8 cellular contexts compared by ENCODE assay signal in genomic region chr11:3642071-3642951, GRCh38. TPM values are rescaled to one million over a fixed set of nuclear protein-coding genes. Genes with fewer than 3 reads are reported as not detected.
DNase-seq lines count a peak whose midpoint lies in the region; ATAC-seq and FAIRE-seq lines count a peak whose summit lies in the region.

No MANE protein-coding gene starts in this region.

- H3K9me3 ChIP-seq in right cardiac atrium (ENCODE audit: control insufficient read depth, low read length), result no peaks in the 10 kb centered on the region

- intact Hi-C loops in right cardiac atrium (cut with DNase I), result no loop called here

- H3K36me3 ChIP-seq in rectal smooth muscle tissue (ENCODE audit: control insufficient read depth, insufficient read depth, low read length), result no peaks in the 10 kb centered on the region

- H3K4me3 ChIP-seq in Jurkat, Clone E6-1 (ENCODE audit: low read length), result peak overlapping the region; percentile 46
- H3K4me3 ChIP-seq in right cardiac atrium (ENCODE audit: low read length) (peak overlapping the region; percentile 41), rectal smooth muscle tissue (ENCODE audit: low read length) (peak overlapping the region; percentile 58)

- FAIRE-seq in urothelium cell line (lab: Jason Lieb, UNC), result no peak

- DNase-seq in DMS 273 (lab: John Stamatoyannopoulos, UW; ENCODE audit: unreplicated experiment), result peak; percentile 91
- DNase-seq in Jurkat, Clone E6-1 (ENCODE audit: low read depth, low spot score), result peak; percentile 54
- DNase-seq in T-helper 2 cell, result peak; percentile 24 to 69 (median 46)
- peak; percentile 32 for DNase-seq in amniotic stem cell (lab: John Stamatoyannopoulos, UW)
- DNase-seq in right cardiac atrium, result peak; percentile 89 to 96 (median 95)
- peak; percentile 59 for DNase-seq in urothelium cell line (ENCODE audit: low spot score)
- no peak for DNase-seq in mesenteric fat pad (ENCODE audit: low spot score)

- H3K27ac ChIP-seq in right cardiac atrium (ENCODE audit: low read length) (no peak overlapping the region), rectal smooth muscle tissue (ENCODE audit: low read depth, low read length) (no peak overlapping the region)

- H3K4me1 ChIP-seq in right cardiac atrium (ENCODE audit: control insufficient read depth, insufficient read depth, low read length) (no peaks in the 10 kb centered on the region), rectal smooth muscle tissue (ENCODE audit: control insufficient read depth, insufficient read depth, low read length) (no peaks in the 10 kb centered on the region)

- H3K27me3 ChIP-seq in right cardiac atrium (ENCODE audit: control insufficient read depth, insufficient read depth), result no peaks in the 10 kb centered on the region
- peaks cover 2% of the 10 kb centered on the region for H3K27me3 ChIP-seq in rectal smooth muscle tissue (ENCODE audit: control insufficient read depth, insufficient read depth, low read length)

- no peak overlapping the region for H3K9ac ChIP-seq in rectal smooth muscle tissue (ENCODE audit: low read length)

- WGBS in right cardiac atrium, result 1% methylated on average over 55 of the region's 55 CpGs

- ATAC-seq in right cardiac atrium, result peak; percentile 96

RNA-seq across cellular contexts. Expression of gene ART5, which starts 0.5 kb away (rescaled TPM):
- polyA plus RNA-seq in Jurkat, Clone E6-1 (2012; ENCODE audit: insufficient read depth, insufficient read length), result not detected
- total RNA-seq in right cardiac atrium (1 to 10 TPM in 3 of 4 donors, under 1 TPM in 1; 0.47 to 2.5 (median 1.6) TPM), mesenteric fat pad (not detected)
- polyA plus RNA-seq in right cardiac atrium, result 1.1 TPM

RNA-seq across cellular contexts. Expression of gene ART1, which starts 2.6 kb away (rescaled TPM):
- polyA plus RNA-seq in Jurkat, Clone E6-1 (2012; ENCODE audit: insufficient read depth, insufficient read length), result not detected
- total RNA-seq in right cardiac atrium, result not detected
- polyA plus RNA-seq in right cardiac atrium, result not detected
- total RNA-seq in mesenteric fat pad, result not detected

RNA-seq across cellular contexts. Expression of gene CHRNA10, which starts 28.9 kb away (rescaled TPM):
- polyA plus RNA-seq in Jurkat, Clone E6-1 (2012; ENCODE audit: insufficient read depth, insufficient read length), result 2.5 TPM
- under 1 TPM; 0.42 to 0.97 (median 0.52) TPM for total RNA-seq in right cardiac atrium
- polyA plus RNA-seq in right cardiac atrium, result 0.38 TPM
- total RNA-seq in mesenteric fat pad, result 1.3 TPM
